In genomic region chr16:62225675-62226074, GRCh38 we compare ENCODE assay signal across 9 cellular contexts.
DNase-seq lines count a peak whose midpoint lies in the region; ATAC-seq and TF ChIP-seq lines count a peak whose summit lies in the region.
"Had no signal": no experiment of that assay in that cellular context is flagged by ENCODE, and none has a peak within 500 bp of the region (broad histone marks: within the 10 kb centered on the region; RNA-seq: fewer than 3 reads in every experiment).

No MANE protein-coding gene starts in this region.

- peak; percentile 49 for TF ChIP-seq CTCF in osteocyte (IDR thresholded peaks at IDR 0.05)

- H3K4me1 Mint-ChIP-seq in osteocyte (ENCODE audit: unreplicated experiment), result no peaks in the 10 kb centered on the region
- H3K4me1 Mint-ChIP-seq in activated CD8-positive, alpha-beta memory T cell treated with anti-CD3 and anti-CD28 coated beads, Interleukin-2, amount 10 ng/mL, durations not matched to agents 7 days and 5 days, result no peaks in the 10 kb centered on the region
- H3K4me1 Mint-ChIP-seq: naive B cell had no signal

- H3K4me3 Mint-ChIP-seq in osteocyte (ENCODE audit: unreplicated experiment), result no peak overlapping the region
- H3K4me3 Mint-ChIP-seq in activated CD8-positive, alpha-beta memory T cell treated with anti-CD3 and anti-CD28 coated beads, Interleukin-2, amount 10 ng/mL, durations not matched to agents 7 days and 5 days, result no peak overlapping the region
- H3K4me3 Mint-ChIP-seq: naive B cell had no signal

- peak; percentile 98 for ATAC-seq in GM21717 (IDR thresholded peaks at IDR 0.05; ENCODE audit: unreplicated experiment)
- ATAC-seq in esophagus mucosa, result peak; percentile 91
- ATAC-seq in activated CD8-positive, alpha-beta memory T cell treated with anti-CD3 and anti-CD28 coated beads, Interleukin-2, amount 10 ng/mL, durations not matched to agents 7 days and 5 days, result no peak

- no peaks in the 10 kb centered on the region for H3K27me3 Mint-ChIP-seq in osteocyte (ENCODE audit: unreplicated experiment)
- no peaks in the 10 kb centered on the region for H3K27me3 Mint-ChIP-seq in activated CD8-positive, alpha-beta memory T cell treated with anti-CD3 and anti-CD28 coated beads, Interleukin-2, amount 10 ng/mL, durations not matched to agents 7 days and 5 days
- H3K27me3 Mint-ChIP-seq: naive B cell had no signal

- CTCF ChIA-PET in activated CD8-positive, alpha-beta memory T cell treated with anti-CD3 and anti-CD28 coated beads, Interleukin-2, amount 10 ng/mL, durations not matched to agents 7 days and 5 days (lab: Charles Lee), result no interaction called here

- no peaks in the 10 kb centered on the region for H3K9me3 Mint-ChIP-seq in osteocyte (ENCODE audit: unreplicated experiment)
- peaks cover 9% of the 10 kb centered on the region for H3K9me3 Mint-ChIP-seq in activated CD8-positive, alpha-beta memory T cell treated with anti-CD3 and anti-CD28 coated beads, Interleukin-2, amount 10 ng/mL, durations not matched to agents 7 days and 5 days (ENCODE audit: low read depth)

- no peak overlapping the region for H3K27ac Mint-ChIP-seq in osteocyte (ENCODE audit: unreplicated experiment)
- no peak overlapping the region for H3K27ac Mint-ChIP-seq in activated CD8-positive, alpha-beta memory T cell treated with anti-CD3 and anti-CD28 coated beads, Interleukin-2, amount 10 ng/mL, durations not matched to agents 7 days and 5 days
- H3K27ac Mint-ChIP-seq: naive B cell had no signal

- in situ Hi-C loops in SK-MEL-5 (cut with HindIII; ENCODE audit: low pct_unique_long_range_greater_than_20kb, low sequenced_read_pairs), result no loop called here

- DNase-seq in EL, result peak; percentile 4
- DNase-seq in LHCN-M2 (ENCODE audit: low read depth), result peak; percentile 7
- peak; percentile 95 for DNase-seq in SK-MEL-5 (ENCODE audit: low read depth, low spot score)
- DNase-seq in osteocyte (ENCODE audit: extremely low spot score, unreplicated experiment), result no peak
- DNase-seq in activated CD8-positive, alpha-beta memory T cell treated with anti-CD3 and anti-CD28 coated beads, Interleukin-2, amount 10 ng/mL, durations not matched to agents 7 days and 5 days, result no peak
- DNase-seq in NCI-H510A (lab: John Stamatoyannopoulos, UW), result no peak
- DNase-seq: naive B cell had no signal

- H3K36me3 Mint-ChIP-seq in osteocyte (ENCODE audit: unreplicated experiment), result no peaks in the 10 kb centered on the region
- no peaks in the 10 kb centered on the region for H3K36me3 Mint-ChIP-seq in activated CD8-positive, alpha-beta memory T cell treated with anti-CD3 and anti-CD28 coated beads, Interleukin-2, amount 10 ng/mL, durations not matched to agents 7 days and 5 days
- H3K36me3 Mint-ChIP-seq: naive B cell had no signal

Comparison
In these comparisons a context has a peak if more than half of its experiments do, and no peak if none do; other contexts are left out.
1. DNase-seq: peak in EL (single experiment), LHCN-M2 (single experiment) and SK-MEL-5 (single experiment); none in osteocyte (single experiment), activated CD8-positive, alpha-beta memory T cell treated with anti-CD3 and anti-CD28 coated beads, Interleukin-2, amount 10 ng/mL, durations not matched to agents 7 days and 5 days (single experiment) and NCI-H510A (single experiment).